In genomic region chr4:169270156-169270809, GRCh38 we compare ENCODE assay signal across 1 cellular context.
TF ChIP-seq lines count a peak whose summit lies in the region.

No MANE protein-coding gene starts in this region.

TF ChIP-seq in IMR-90, 13 proteins besides CTCF, POLR2A, EP300 and RAD21 (continued from another document):
- TF ChIP-seq SMC3 (IDR thresholded peaks at IDR 0.05; ENCODE audit: low read depth, low read length) (peak; percentile 2; the same call in 1 of the 2 replicates), CEBPB (IDR thresholded peaks at IDR 0.05; ENCODE audit: low read depth, low read length) (peak; percentile 61), RCOR1 (IDR thresholded peaks at IDR 0.05; ENCODE audit: insufficient replicate concordance, low read length) (no peak), MAZ (IDR thresholded peaks at IDR 0.05; ENCODE audit: borderline replicate concordance, low read depth, low read length) (no peak)
